1 cellular context compared by ENCODE assay signal in genomic region chr14:77455966-77456640, GRCh38.
TF ChIP-seq lines count a peak whose summit lies in the region.

No MANE protein-coding gene starts in this region.

TF ChIP-seq in WTC11, 78 proteins besides CTCF, POLR2A, EP300 and RAD21 (continued from another document):
- TF ChIP-seq PREB (CRISPR knock-in tag; IDR thresholded peaks at IDR 0.05; ENCODE audit: borderline replicate concordance) (no peak), ZNF232 (CRISPR knock-in tag; IDR thresholded peaks at IDR 0.05) (no peak), MLX (CRISPR knock-in tag; IDR thresholded peaks at IDR 0.05) (no peak)
TF ChIP-seq in WTC11: peak in this region for 0.
